Comparison of ENCODE assay signal across 20 cellular contexts in the genomic region with DNA sequence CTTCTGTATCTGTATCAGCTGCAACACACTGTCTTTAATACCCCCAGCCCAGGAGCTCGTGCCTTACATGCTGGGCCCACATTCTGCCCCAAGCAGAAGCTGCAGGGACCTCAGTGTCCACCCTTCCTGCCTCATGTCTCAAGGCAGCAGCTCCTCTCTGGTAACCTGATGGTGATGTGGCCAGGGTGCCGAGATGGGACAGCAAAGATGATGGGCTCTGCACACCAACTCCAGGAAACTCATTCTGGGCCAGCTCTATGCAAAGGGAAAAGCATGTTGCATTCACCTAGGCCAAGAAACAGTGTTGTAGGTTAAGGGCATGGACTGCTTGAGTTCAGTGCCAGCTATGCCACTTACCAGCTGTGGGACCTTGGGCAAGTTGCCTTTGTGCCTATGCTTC.
DNase-seq lines count a peak whose midpoint lies in the region; ATAC-seq, FAIRE-seq and TF ChIP-seq lines count a peak whose summit lies in the region.
"Had no signal": no experiment of that assay in that cellular context is flagged by ENCODE, and none has a peak within 500 bp of the region (broad histone marks: within the 10 kb centered on the region; RNA-seq: fewer than 3 reads in every experiment).

No MANE protein-coding gene starts in this region.

- H3K4me1 Mint-ChIP-seq in activated naive CD4-positive, alpha-beta T cell treated with anti-CD3 and anti-CD28 coated beads for 36 hours (ENCODE audit: low read depth), result no peaks in the 10 kb centered on the region

- no peak for TF ChIP-seq CTCF in bronchial epithelial cell (IDR thresholded peaks at IDR 0.05; ENCODE audit: insufficient read depth, low read length, severe bottlenecking)
- no peak for TF ChIP-seq CTCF in vagina (IDR thresholded peaks at IDR 0.05)
- TF ChIP-seq CTCF in gastrocnemius medialis (IDR thresholded peaks at IDR 0.05 in 4 of 5, conservative IDR thresholded peaks at IDR 0.05 in 1 of 5), result no peak

- H3K27ac ChIP-seq in vagina (peak overlapping the region; percentile 16), gastrocnemius medialis (no peak overlapping the region)
- H3K27ac ChIP-seq: RWPE1 had no signal

- H3K9me3 ChIP-seq in vagina (no peaks in the 10 kb centered on the region), gastrocnemius medialis (no peaks in the 10 kb centered on the region)
- H3K9me3 ChIP-seq: MG63, SK-N-SH had no signal

- H3K36me3 Mint-ChIP-seq in activated naive CD4-positive, alpha-beta T cell treated with anti-CD3 and anti-CD28 coated beads for 36 hours (ENCODE audit: low read depth), result no peaks in the 10 kb centered on the region

- no peaks in the 10 kb centered on the region for H3K9me3 Mint-ChIP-seq in activated naive CD4-positive, alpha-beta T cell treated with anti-CD3 and anti-CD28 coated beads for 36 hours
- H3K9me3 Mint-ChIP-seq: CD4-positive, alpha-beta T cell had no signal

- H3K4me3 Mint-ChIP-seq in activated naive CD4-positive, alpha-beta T cell treated with anti-CD3 and anti-CD28 coated beads for 36 hours, result no peak overlapping the region
- H3K4me3 Mint-ChIP-seq: CD4-positive, alpha-beta T cell had no signal

- no peak for ATAC-seq in gastrocnemius medialis
- ATAC-seq: Panc1 had no signal

- H3K4me1 ChIP-seq in vagina (peaks cover 4% of the 10 kb centered on the region), gastrocnemius medialis (no peaks in the 10 kb centered on the region)

- DNase-seq in activated CD8-positive, alpha-beta memory T cell treated with anti-CD3 and anti-CD28 coated beads for 24 hours, result peak; percentile 30
- no peak for DNase-seq in activated CD8-positive, alpha-beta memory T cell treated with anti-CD3 and anti-CD28 coated beads, Interleukin-2, amount 50 U/mL, for 48 hours
- DNase-seq in bronchial epithelial cell (ENCODE audit: low read depth) (no peak), islet precursor cell (peak; percentile 11), vagina (ENCODE audit: extremely low spot score in 2 of 2) (peak; percentile 80 to 85), gastrocnemius medialis (no peak), T-helper 9 cell (no peak)
- DNase-seq in activated naive CD4-positive, alpha-beta T cell treated with anti-CD3 and anti-CD28 coated beads for 36 hours, result no peak
- DNase-seq: CD4-positive, alpha-beta T cell; KBM-7; MG63; NCI-H2029; SIG-M5; SK-N-SH had no signal

- H3K27me3 ChIP-seq in bronchial epithelial cell (ENCODE audit: control insufficient read depth, insufficient read depth, low read length), result no peaks in the 10 kb centered on the region
- no peaks in the 10 kb centered on the region for H3K27me3 ChIP-seq in vagina
- no peaks in the 10 kb centered on the region for H3K27me3 ChIP-seq in gastrocnemius medialis
- H3K27me3 ChIP-seq: MG63 had no signal

- H3K27ac Mint-ChIP-seq in activated naive CD4-positive, alpha-beta T cell treated with anti-CD3 and anti-CD28 coated beads for 36 hours, result no peak overlapping the region
- H3K27ac Mint-ChIP-seq: CD4-positive, alpha-beta T cell had no signal

- intact Hi-C loops in vagina (cut with DNase I) (no loop called here), gastrocnemius medialis (cut with DNase I; ENCODE audit: low total_unique reads) (no loop called here)
- intact Hi-C loops in activated naive CD4-positive, alpha-beta T cell treated with anti-CD3 and anti-CD28 coated beads for 36 hours (cut with micrococcal nuclease), result no loop called here

- H3K4me3 ChIP-seq in bronchial epithelial cell (ENCODE audit: low read depth, low read length) (no peak overlapping the region), vagina (no peak overlapping the region), gastrocnemius medialis (no peak overlapping the region)
- H3K4me3 ChIP-seq: MG63 had no signal

- H3K27me3 Mint-ChIP-seq in activated naive CD4-positive, alpha-beta T cell treated with anti-CD3 and anti-CD28 coated beads for 36 hours (ENCODE audit: low read depth), result no peaks in the 10 kb centered on the region

- FAIRE-seq in bronchial epithelial cell (lab: Jason Lieb, UNC), result peak; percentile 86
- FAIRE-seq: D721Med, GM19239, H54, HTR-8/SVneo had no signal

- CTCF ChIA-PET in activated naive CD4-positive, alpha-beta T cell treated with anti-CD3 and anti-CD28 coated beads for 36 hours (lab: Charles Lee), result no interaction called here

- H3K36me3 ChIP-seq in bronchial epithelial cell (ENCODE audit: control insufficient read depth, insufficient read depth, low read length), result no peaks in the 10 kb centered on the region
- H3K36me3 ChIP-seq in vagina, result no peaks in the 10 kb centered on the region
- no peaks in the 10 kb centered on the region for H3K36me3 ChIP-seq in gastrocnemius medialis
- H3K36me3 ChIP-seq: MG63 had no signal

- in situ Hi-C loops in gastrocnemius medialis (cut with MboI; ENCODE audit: low sequenced_read_pairs in 4 of 4), result loop anchor here in 1 of 4 donors (25.0 kb wide), 1 partner anchor 188 kb away; no protein-coding TSS in a partner anchor

- TF ChIP-seq POLR2A in vagina (IDR thresholded peaks at IDR 0.05), result no peak
- no peak for TF ChIP-seq POLR2A in gastrocnemius medialis (IDR thresholded peaks at IDR 0.05)

Comparison
In these comparisons a context has a peak if more than half of its experiments do, and no peak if none do; other contexts are left out.
1. DNase-seq: peak in activated CD8-positive, alpha-beta memory T cell treated with anti-CD3 and anti-CD28 coated beads for 24 hours (single experiment), islet precursor cell (single experiment) and vagina (2 of 2); none in activated CD8-positive, alpha-beta memory T cell treated with anti-CD3 and anti-CD28 coated beads, Interleukin-2, amount 50 U/mL, for 48 hours (single experiment), bronchial epithelial cell (single experiment), activated naive CD4-positive, alpha-beta T cell treated with anti-CD3 and anti-CD28 coated beads for 36 hours (single experiment), gastrocnemius medialis (0 of 2) and T-helper 9 cell (single experiment).